ENCODE assay signal across 15 cellular contexts in genomic region chr11:72634016-72634415, GRCh38.
"Had no signal": no experiment of that assay in that cellular context is flagged by ENCODE, and none has a peak within 500 bp of the region (broad histone marks: within the 10 kb centered on the region; RNA-seq: fewer than 3 reads in every experiment).

No MANE protein-coding gene starts in this region.

- H3K36me3 ChIP-seq: lower lobe of right lung, prostate gland, tibial artery, vagina had no signal

- H3K4me1 ChIP-seq: lower lobe of right lung, prostate gland had no signal

- H3K27me3 ChIP-seq: vagina had no signal

- H3K9me3 ChIP-seq: lower lobe of right lung, prostate gland, tibial artery, vagina had no signal

- DNase-seq: activated CD4-positive, alpha-beta T cell treated with anti-CD3 and anti-CD28 coated beads for 1 hour; activated CD4-positive, alpha-beta T cell treated with anti-CD3 and anti-CD28 coated beads, Interleukin-2, amount 50 U/mL, for 4 hours; activated naive CD4-positive, alpha-beta T cell; activated T-cell treated with anti-CD3 and anti-CD28 coated beads for 4 hours; aorta; cerebellar nuclear complex; hippocampal formation; kidney glomerular epithelial cell; lower lobe of right lung; nephron progenitor cell; tibial artery had no signal

- ATAC-seq: lower lobe of right lung; stimulated activated effector memory CD8-positive, alpha-beta T cell treated with anti-CD3 and anti-CD28 coated beads, Interleukin-12 subunit alpha, Interleukin-12 subunit beta, amount 100 ng/mL, for 72 hours had no signal

- H3K4me3 ChIP-seq: lower lobe of right lung, prostate gland, tibial artery, vagina had no signal

- H3K27ac ChIP-seq: prostate gland, tibial artery, vagina, VCaP had no signal
